11 cellular contexts compared by ENCODE assay signal in genomic region chr6:154414021-154414813, GRCh38. TPM values are rescaled to one million over a fixed set of nuclear protein-coding genes. Genes with fewer than 3 reads are reported as not detected.
DNase-seq lines count a peak whose midpoint lies in the region; ATAC-seq lines count a peak whose summit lies in the region.
"Had no signal": no experiment of that assay in that cellular context is flagged by ENCODE, and none has a peak within 500 bp of the region (broad histone marks: within the 10 kb centered on the region; RNA-seq: fewer than 3 reads in every experiment).

No MANE protein-coding gene starts in this region.

- no peaks in the 10 kb centered on the region for H3K9me3 Mint-ChIP-seq in activated CD8-positive, alpha-beta memory T cell treated with anti-CD3 and anti-CD28 coated beads, Interleukin-2, amount 10 ng/mL, durations not matched to agents 7 days and 5 days (ENCODE audit: low read depth)
- H3K9me3 Mint-ChIP-seq in activated T-cell treated with anti-CD3 and anti-CD28 coated beads, Interleukin-2, amount 50 U/mL, for 24 hours = no peaks in the 10 kb centered on the region

- no peak overlapping the region for H4K5ac ChIP-seq in mesendoderm (ENCODE audit: low read length)

- H3K4ac ChIP-seq in mesendoderm (ENCODE audit: low read depth, low read length) = no peak overlapping the region

- ATAC-seq in HG03432 (IDR thresholded peaks at IDR 0.05; ENCODE audit: unreplicated experiment) (peak; percentile 63), GM19455 (IDR thresholded peaks at IDR 0.05; ENCODE audit: unreplicated experiment) (no peak)
- no peak for ATAC-seq in activated CD8-positive, alpha-beta memory T cell treated with anti-CD3 and anti-CD28 coated beads, Interleukin-2, amount 10 ng/mL, durations not matched to agents 7 days and 5 days
- ATAC-seq: gastroesophageal sphincter had no signal

- H3K9ac ChIP-seq in mesendoderm (ENCODE audit: low read length) = no peak overlapping the region

- no peak overlapping the region for H3K56ac ChIP-seq in mesendoderm (ENCODE audit: low read length)

- no CpG with 5 or more reads among the region's 8 CpGs for WGBS in mesendoderm (ENCODE audit: extremely low coverage, insufficient coverage, low lambda C conversion rate)

- no peak overlapping the region for H3K23ac ChIP-seq in mesendoderm (ENCODE audit: low read length)

- H3K27me3 ChIP-seq in mesendoderm (ENCODE audit: insufficient read depth, low read length, poor library complexity) = no peaks in the 10 kb centered on the region
- H3K27me3 ChIP-seq: gastroesophageal sphincter had no signal

- H3K27me3 Mint-ChIP-seq in activated CD8-positive, alpha-beta memory T cell treated with anti-CD3 and anti-CD28 coated beads, Interleukin-2, amount 10 ng/mL, durations not matched to agents 7 days and 5 days = peaks cover 17% of the 10 kb centered on the region
- peaks cover 14% of the 10 kb centered on the region for H3K27me3 Mint-ChIP-seq in activated T-cell treated with anti-CD3 and anti-CD28 coated beads, Interleukin-2, amount 50 U/mL, for 24 hours

- no peak overlapping the region for H3K4me2 ChIP-seq in mesendoderm (ENCODE audit: low read length)
- H3K4me2 ChIP-seq: PC-9 had no signal

- H3K79me1 ChIP-seq in mesendoderm (ENCODE audit: low read length) = peaks cover 1% of the 10 kb centered on the region

- no peak overlapping the region for H3K18ac ChIP-seq in mesendoderm (ENCODE audit: low read length)

- no peaks in the 10 kb centered on the region for H3K79me2 ChIP-seq in mesendoderm (ENCODE audit: control insufficient read depth, insufficient read depth, low read length)

- H3K36me3 ChIP-seq in mesendoderm (ENCODE audit: control insufficient read depth, insufficient read depth, low read length) = peaks cover 8% of the 10 kb centered on the region

- no peak overlapping the region for H2BK15ac ChIP-seq in mesendoderm (replicated peaks; ENCODE audit: low read depth)

- CTCF ChIA-PET in activated CD8-positive, alpha-beta memory T cell treated with anti-CD3 and anti-CD28 coated beads, Interleukin-2, amount 10 ng/mL, durations not matched to agents 7 days and 5 days (lab: Charles Lee) = no interaction called here

- peaks cover 6% of the 10 kb centered on the region for H3K4me1 Mint-ChIP-seq in activated CD8-positive, alpha-beta memory T cell treated with anti-CD3 and anti-CD28 coated beads, Interleukin-2, amount 10 ng/mL, durations not matched to agents 7 days and 5 days
- H3K4me1 Mint-ChIP-seq in activated T-cell treated with anti-CD3 and anti-CD28 coated beads, Interleukin-2, amount 50 U/mL, for 24 hours (ENCODE audit: low read depth) = peaks cover 10% of the 10 kb centered on the region

- H4K8ac ChIP-seq in mesendoderm (ENCODE audit: low read depth, low read length) = no peak overlapping the region

- H2BK5ac ChIP-seq in mesendoderm (ENCODE audit: low read length) = no peak overlapping the region

- H2BK120ac ChIP-seq in mesendoderm (ENCODE audit: low read depth, low read length) = no peak overlapping the region

- H3K27ac ChIP-seq in mesendoderm (ENCODE audit: low read depth, low read length) = no peak overlapping the region
- H3K27ac ChIP-seq: PC-9 had no signal

- no peak overlapping the region for H3K4me3 ChIP-seq in mesendoderm (ENCODE audit: low read length)
- H3K4me3 ChIP-seq: gastroesophageal sphincter, PC-9 had no signal

- peak; percentile 11 for DNase-seq in GM19238 (ENCODE audit: insufficient read length, low spot score)
- peak; percentile 77 for DNase-seq in SKM-1 treated with dmso at 0.1 percent for 144 hours (lab: John Stamatoyannopoulos, UW; ENCODE audit: unreplicated experiment)
- peak; percentile 14 for DNase-seq in mesendoderm
- DNase-seq in activated CD8-positive, alpha-beta memory T cell treated with anti-CD3 and anti-CD28 coated beads, Interleukin-2, amount 10 ng/mL, durations not matched to agents 7 days and 5 days = no peak
- DNase-seq in T-helper 9 cell = no peak
- DNase-seq in activated T-cell treated with anti-CD3 and anti-CD28 coated beads, Interleukin-2, amount 50 U/mL, for 24 hours = no peak
- DNase-seq: activated CD4-positive, CD25-positive, alpha-beta regulatory T cell treated with anti-CD3 and anti-CD28 coated beads, Interleukin-2, amount 50 U/mL, for 72 hours had no signal

- no peak overlapping the region for H2AK5ac ChIP-seq in mesendoderm (ENCODE audit: low read length)

- H3K36me3 Mint-ChIP-seq in activated CD8-positive, alpha-beta memory T cell treated with anti-CD3 and anti-CD28 coated beads, Interleukin-2, amount 10 ng/mL, durations not matched to agents 7 days and 5 days = no peaks in the 10 kb centered on the region
- no peaks in the 10 kb centered on the region for H3K36me3 Mint-ChIP-seq in activated T-cell treated with anti-CD3 and anti-CD28 coated beads, Interleukin-2, amount 50 U/mL, for 24 hours (ENCODE audit: low read depth)

- no peak overlapping the region for H3K4me3 Mint-ChIP-seq in activated CD8-positive, alpha-beta memory T cell treated with anti-CD3 and anti-CD28 coated beads, Interleukin-2, amount 10 ng/mL, durations not matched to agents 7 days and 5 days
- H3K4me3 Mint-ChIP-seq in activated T-cell treated with anti-CD3 and anti-CD28 coated beads, Interleukin-2, amount 50 U/mL, for 24 hours = no peak overlapping the region

- H3K27ac Mint-ChIP-seq in activated CD8-positive, alpha-beta memory T cell treated with anti-CD3 and anti-CD28 coated beads, Interleukin-2, amount 10 ng/mL, durations not matched to agents 7 days and 5 days = no peak overlapping the region
- no peak overlapping the region for H3K27ac Mint-ChIP-seq in activated T-cell treated with anti-CD3 and anti-CD28 coated beads, Interleukin-2, amount 50 U/mL, for 24 hours

- H3K4me1 ChIP-seq in mesendoderm (ENCODE audit: control insufficient read depth, low read depth, low read length) = no peaks in the 10 kb centered on the region

RNA-seq across cellular contexts. Expression of gene IPCEF1, which starts 57.6 kb away (rescaled TPM):
- polyA plus RNA-seq in mesendoderm (2013, experiment 1 of 2) = 3.1 TPM
- 2.1 TPM for polyA plus RNA-seq in mesendoderm (2013, experiment 2 of 2)
- total RNA-seq in activated CD8-positive, alpha-beta memory T cell treated with anti-CD3 and anti-CD28 coated beads, Interleukin-2, amount 10 ng/mL, durations not matched to agents 7 days and 5 days = 10 to 100 TPM; 17.3 to 18.8 TPM

Comparison
In these comparisons a context has a peak if more than half of its experiments do, and no peak if none do; other contexts are left out.
1. DNase-seq: peak in GM19238 (single experiment), SKM-1 treated with dmso at 0.1 percent for 144 hours (single experiment) and mesendoderm (single experiment); none in activated CD8-positive, alpha-beta memory T cell treated with anti-CD3 and anti-CD28 coated beads, Interleukin-2, amount 10 ng/mL, durations not matched to agents 7 days and 5 days (single experiment), T-helper 9 cell (single experiment) and activated T-cell treated with anti-CD3 and anti-CD28 coated beads, Interleukin-2, amount 50 U/mL, for 24 hours (single experiment).